1 cellular context compared by ENCODE assay signal in the genomic region with DNA sequence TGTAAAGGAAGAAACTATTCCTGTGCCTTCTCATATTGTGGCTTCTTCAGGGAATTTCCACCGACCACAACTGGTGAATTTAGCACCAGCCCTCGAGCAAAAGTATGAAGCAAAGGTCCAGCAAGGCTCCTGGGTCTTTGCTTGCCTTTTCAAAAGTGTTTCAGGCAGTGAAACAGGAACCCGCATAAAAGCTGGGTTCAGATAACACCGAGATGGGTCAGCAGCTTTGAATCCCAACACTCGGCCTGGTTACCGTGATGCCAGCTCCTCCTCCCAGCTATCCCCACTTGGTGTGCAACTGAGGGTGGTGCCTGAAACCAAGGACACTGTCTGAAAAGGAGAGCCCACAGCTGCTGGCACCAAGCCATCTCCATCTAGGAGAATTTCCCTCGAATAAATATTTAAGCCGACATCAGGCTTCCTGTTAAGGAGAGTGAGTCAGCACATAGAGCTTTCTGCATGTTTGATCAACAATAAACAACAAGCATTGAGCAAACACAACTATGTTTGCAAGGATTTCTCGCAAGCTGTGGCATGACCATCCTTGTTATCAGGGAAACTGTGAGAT.
A peak's percentile ranks its signal among the peaks of the same experiment; 100 is the strongest.
TF ChIP-seq lines count a peak whose summit lies in the region.

No MANE protein-coding gene starts in this region.

TF ChIP-seq in HepG2, 621 proteins besides CTCF, POLR2A, EP300 and RAD21 (continued from another document and continues in another):
- TF ChIP-seq, protein P1, sequence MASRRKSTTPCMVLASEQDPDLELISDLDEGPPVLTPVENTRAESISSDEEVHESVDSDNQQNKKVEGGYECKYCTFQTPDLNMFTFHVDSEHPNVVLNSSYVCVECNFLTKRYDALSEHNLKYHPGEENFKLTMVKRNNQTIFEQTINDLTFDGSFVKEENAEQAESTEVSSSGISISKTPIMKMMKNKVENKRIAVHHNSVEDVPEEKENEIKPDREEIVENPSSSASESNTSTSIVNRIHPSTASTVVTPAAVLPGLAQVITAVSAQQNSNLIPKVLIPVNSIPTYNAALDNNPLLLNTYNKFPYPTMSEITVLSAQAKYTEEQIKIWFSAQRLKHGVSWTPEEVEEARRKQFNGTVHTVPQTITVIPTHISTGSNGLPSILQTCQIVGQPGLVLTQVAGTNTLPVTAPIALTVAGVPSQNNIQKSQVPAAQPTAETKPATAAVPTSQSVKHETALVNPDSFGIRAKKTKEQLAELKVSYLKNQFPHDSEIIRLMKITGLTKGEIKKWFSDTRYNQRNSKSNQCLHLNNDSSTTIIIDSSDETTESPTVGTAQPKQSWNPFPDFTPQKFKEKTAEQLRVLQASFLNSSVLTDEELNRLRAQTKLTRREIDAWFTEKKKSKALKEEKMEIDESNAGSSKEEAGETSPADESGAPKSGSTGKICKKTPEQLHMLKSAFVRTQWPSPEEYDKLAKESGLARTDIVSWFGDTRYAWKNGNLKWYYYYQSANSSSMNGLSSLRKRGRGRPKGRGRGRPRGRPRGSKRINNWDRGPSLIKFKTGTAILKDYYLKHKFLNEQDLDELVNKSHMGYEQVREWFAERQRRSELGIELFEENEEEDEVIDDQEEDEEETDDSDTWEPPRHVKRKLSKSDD (CRISPR knock-in tag; IDR thresholded peaks at IDR 0.05; ENCODE audit: low read depth): no peak
- no peak for TF ChIP-seq ZNF615 (CRISPR knock-in tag; IDR thresholded peaks at IDR 0.05; ENCODE audit: borderline replicate concordance)
- TF ChIP-seq, protein P2, sequence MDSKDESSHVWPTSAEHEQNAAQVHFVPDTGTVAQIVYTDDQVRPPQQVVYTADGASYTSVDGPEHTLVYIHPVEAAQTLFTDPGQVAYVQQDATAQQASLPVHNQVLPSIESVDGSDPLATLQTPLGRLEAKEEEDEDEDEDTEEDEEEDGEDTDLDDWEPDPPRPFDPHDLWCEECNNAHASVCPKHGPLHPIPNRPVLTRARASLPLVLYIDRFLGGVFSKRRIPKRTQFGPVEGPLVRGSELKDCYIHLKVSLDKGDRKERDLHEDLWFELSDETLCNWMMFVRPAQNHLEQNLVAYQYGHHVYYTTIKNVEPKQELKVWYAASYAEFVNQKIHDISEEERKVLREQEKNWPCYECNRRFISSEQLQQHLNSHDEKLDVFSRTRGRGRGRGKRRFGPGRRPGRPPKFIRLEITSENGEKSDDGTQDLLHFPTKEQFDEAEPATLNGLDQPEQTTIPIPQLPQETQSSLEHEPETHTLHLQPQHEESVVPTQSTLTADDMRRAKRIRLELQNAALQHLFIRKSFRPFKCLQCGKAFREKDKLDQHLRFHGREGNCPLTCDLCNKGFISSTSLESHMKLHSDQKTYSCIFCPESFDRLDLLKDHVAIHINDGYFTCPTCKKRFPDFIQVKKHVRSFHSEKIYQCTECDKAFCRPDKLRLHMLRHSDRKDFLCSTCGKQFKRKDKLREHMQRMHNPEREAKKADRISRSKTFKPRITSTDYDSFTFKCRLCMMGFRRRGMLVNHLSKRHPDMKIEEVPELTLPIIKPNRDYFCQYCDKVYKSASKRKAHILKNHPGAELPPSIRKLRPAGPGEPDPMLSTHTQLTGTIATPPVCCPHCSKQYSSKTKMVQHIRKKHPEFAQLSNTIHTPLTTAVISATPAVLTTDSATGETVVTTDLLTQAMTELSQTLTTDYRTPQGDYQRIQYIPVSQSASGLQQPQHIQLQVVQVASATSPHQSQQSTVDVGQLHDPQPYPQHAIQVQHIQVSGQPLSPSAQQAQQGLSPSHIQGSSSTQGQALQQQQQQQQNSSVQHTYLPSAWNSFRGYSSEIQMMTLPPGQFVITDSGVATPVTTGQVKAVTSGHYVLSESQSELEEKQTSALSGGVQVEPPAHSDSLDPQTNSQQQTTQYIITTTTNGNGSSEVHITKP (CRISPR knock-in tag; IDR thresholded peaks at IDR 0.05; ENCODE audit: low read depth): peak; percentile 64; the same call in 1 of the 2 replicates
- TF ChIP-seq ZNF20 (CRISPR knock-in tag; IDR thresholded peaks at IDR 0.05): no peak
- TF ChIP-seq ZBTB3 (CRISPR knock-in tag; IDR thresholded peaks at IDR 0.05; ENCODE audit: borderline replicate concordance, low read depth): no peak
- no peak for TF ChIP-seq ZNF329 (CRISPR knock-in tag; IDR thresholded peaks at IDR 0.05; ENCODE audit: low read depth)
- TF ChIP-seq, protein P3, sequence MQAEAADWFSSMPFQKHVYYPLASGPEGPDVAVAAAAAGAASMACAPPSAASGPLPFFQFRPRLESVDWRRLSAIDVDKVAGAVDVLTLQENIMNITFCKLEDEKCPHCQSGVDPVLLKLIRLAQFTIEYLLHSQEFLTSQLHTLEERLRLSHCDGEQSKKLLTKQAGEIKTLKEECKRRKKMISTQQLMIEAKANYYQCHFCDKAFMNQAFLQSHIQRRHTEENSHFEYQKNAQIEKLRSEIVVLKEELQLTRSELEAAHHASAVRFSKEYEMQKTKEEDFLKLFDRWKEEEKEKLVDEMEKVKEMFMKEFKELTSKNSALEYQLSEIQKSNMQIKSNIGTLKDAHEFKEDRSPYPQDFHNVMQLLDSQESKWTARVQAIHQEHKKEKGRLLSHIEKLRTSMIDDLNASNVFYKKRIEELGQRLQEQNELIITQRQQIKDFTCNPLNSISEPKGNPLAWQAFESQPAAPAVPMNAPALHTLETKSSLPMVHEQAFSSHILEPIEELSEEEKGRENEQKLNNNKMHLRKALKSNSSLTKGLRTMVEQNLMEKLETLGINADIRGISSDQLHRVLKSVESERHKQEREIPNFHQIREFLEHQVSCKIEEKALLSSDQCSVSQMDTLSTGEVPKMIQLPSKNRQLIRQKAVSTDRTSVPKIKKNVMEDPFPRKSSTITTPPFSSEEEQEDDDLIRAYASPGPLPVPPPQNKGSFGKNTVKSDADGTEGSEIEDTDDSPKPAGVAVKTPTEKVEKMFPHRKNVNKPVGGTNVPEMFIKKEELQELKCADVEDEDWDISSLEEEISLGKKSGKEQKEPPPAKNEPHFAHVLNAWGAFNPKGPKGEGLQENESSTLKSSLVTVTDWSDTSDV (CRISPR knock-in tag; IDR thresholded peaks at IDR 0.05): no peak
- TF ChIP-seq, protein P4, sequence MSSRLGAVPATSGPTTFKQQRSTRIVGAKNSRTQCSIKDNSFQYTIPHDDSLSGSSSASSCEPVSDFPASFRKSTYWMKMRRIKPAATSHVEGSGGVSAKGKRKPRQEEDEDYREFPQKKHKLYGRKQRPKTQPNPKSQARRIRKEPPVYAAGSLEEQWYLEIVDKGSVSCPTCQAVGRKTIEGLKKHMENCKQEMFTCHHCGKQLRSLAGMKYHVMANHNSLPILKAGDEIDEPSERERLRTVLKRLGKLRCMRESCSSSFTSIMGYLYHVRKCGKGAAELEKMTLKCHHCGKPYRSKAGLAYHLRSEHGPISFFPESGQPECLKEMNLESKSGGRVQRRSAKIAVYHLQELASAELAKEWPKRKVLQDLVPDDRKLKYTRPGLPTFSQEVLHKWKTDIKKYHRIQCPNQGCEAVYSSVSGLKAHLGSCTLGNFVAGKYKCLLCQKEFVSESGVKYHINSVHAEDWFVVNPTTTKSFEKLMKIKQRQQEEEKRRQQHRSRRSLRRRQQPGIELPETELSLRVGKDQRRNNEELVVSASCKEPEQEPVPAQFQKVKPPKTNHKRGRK (CRISPR knock-in tag; IDR thresholded peaks at IDR 0.05): no peak
- TF ChIP-seq KDM3A (CRISPR knock-in tag; IDR thresholded peaks at IDR 0.05; ENCODE audit: low read depth): 0 out of 2 replicates have a peak, but pooled peaks have one; percentile 53
- no peak for TF ChIP-seq ZBTB1 (CRISPR knock-in tag; IDR thresholded peaks at IDR 0.05; ENCODE audit: borderline replicate concordance)
- no peak for TF ChIP-seq REL (CRISPR knock-in tag; conservative IDR thresholded peaks at IDR 0.05)
- no peak for TF ChIP-seq MAZ (IDR thresholded peaks at IDR 0.05; ENCODE audit: borderline replicate concordance, low read depth, low read length)
- TF ChIP-seq MAZ (CRISPR knock-in tag; IDR thresholded peaks at IDR 0.05; ENCODE audit: low read depth): 0 out of 2 replicates have a peak, but pooled peaks have one; percentile 36
- no peak for TF ChIP-seq NR1H2 (CRISPR knock-in tag; IDR thresholded peaks at IDR 0.05; ENCODE audit: borderline replicate concordance, low read depth)
- peak; percentile 38; the same call in 1 of the 2 replicates for TF ChIP-seq ZBTB7B (CRISPR knock-in tag; IDR thresholded peaks at IDR 0.05)
- no peak for TF ChIP-seq PRPF4 (IDR thresholded peaks at IDR 0.05; ENCODE audit: low read depth, low read length, poor library complexity, severe bottlenecking)
- no peak for TF ChIP-seq ZNF737 (CRISPR knock-in tag; IDR thresholded peaks at IDR 0.05; ENCODE audit: borderline replicate concordance)
- TF ChIP-seq, protein P5, sequence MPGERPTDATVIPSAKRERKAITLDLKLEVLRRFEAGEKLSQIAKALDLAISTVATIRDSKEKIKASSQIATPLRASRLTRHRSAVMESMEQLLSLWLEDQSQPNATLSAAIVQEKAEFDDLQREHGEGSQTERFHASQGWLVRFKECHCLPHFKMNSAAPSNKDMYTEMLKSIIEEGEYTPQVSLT (CRISPR knock-in tag; IDR thresholded peaks at IDR 0.05; ENCODE audit: borderline replicate concordance, low read depth): no peak
- no peak for TF ChIP-seq TGIF2 (CRISPR knock-in tag; IDR thresholded peaks at IDR 0.05)
- TF ChIP-seq TAF15 (IDR thresholded peaks at IDR 0.05; ENCODE audit: low read depth, low read length, poor library complexity, severe bottlenecking): no peak
- no peak for TF ChIP-seq HNF4G (IDR thresholded peaks at IDR 0.05; ENCODE audit: borderline replicate concordance, low read depth, low read length)
- 0 out of 2 replicates have a peak, but pooled peaks have one; percentile 20 for TF ChIP-seq HNF4G (CRISPR knock-in tag; IDR thresholded peaks at IDR 0.05; ENCODE audit: borderline replicate concordance, low read depth)
- TF ChIP-seq, protein P6, sequence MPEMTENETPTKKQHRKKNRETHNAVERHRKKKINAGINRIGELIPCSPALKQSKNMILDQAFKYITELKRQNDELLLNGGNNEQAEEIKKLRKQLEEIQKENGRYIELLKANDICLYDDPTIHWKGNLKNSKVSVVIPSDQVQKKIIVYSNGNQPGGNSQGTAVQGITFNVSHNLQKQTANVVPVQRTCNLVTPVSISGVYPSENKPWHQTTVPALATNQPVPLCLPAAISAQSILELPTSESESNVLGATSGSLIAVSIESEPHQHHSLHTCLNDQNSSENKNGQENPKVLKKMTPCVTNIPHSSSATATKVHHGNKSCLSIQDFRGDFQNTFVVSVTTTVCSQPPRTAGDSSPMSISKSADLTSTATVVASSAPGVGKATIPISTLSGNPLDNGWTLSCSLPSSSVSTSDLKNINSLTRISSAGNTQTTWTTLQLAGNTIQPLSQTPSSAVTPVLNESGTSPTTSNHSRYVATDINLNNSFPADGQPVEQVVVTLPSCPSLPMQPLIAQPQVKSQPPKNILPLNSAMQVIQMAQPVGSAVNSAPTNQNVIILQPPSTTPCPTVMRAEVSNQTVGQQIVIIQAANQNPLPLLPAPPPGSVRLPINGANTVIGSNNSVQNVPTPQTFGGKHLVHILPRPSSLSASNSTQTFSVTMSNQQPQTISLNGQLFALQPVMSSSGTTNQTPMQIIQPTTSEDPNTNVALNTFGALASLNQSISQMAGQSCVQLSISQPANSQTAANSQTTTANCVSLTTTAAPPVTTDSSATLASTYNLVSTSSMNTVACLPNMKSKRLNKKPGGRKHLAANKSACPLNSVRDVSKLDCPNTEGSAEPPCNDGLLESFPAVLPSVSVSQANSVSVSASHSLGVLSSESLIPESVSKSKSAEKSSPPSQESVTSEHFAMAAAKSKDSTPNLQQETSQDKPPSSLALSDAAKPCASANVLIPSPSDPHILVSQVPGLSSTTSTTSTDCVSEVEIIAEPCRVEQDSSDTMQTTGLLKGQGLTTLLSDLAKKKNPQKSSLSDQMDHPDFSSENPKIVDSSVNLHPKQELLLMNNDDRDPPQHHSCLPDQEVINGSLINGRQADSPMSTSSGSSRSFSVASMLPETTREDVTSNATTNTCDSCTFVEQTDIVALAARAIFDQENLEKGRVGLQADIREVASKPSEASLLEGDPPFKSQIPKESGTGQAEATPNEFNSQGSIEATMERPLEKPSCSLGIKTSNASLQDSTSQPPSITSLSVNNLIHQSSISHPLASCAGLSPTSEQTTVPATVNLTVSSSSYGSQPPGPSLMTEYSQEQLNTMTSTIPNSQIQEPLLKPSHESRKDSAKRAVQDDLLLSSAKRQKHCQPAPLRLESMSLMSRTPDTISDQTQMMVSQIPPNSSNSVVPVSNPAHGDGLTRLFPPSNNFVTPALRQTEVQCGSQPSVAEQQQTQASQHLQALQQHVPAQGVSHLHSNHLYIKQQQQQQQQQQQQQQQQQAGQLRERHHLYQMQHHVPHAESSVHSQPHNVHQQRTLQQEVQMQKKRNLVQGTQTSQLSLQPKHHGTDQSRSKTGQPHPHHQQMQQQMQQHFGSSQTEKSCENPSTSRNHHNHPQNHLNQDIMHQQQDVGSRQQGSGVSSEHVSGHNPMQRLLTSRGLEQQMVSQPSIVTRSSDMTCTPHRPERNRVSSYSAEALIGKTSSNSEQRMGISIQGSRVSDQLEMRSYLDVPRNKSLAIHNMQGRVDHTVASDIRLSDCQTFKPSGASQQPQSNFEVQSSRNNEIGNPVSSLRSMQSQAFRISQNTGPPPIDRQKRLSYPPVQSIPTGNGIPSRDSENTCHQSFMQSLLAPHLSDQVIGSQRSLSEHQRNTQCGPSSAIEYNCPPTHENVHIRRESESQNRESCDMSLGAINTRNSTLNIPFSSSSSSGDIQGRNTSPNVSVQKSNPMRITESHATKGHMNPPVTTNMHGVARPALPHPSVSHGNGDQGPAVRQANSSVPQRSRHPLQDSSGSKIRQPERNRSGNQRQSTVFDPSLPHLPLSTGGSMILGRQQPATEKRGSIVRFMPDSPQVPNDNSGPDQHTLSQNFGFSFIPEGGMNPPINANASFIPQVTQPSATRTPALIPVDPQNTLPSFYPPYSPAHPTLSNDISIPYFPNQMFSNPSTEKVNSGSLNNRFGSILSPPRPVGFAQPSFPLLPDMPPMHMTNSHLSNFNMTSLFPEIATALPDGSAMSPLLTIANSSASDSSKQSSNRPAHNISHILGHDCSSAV (CRISPR knock-in tag; IDR thresholded peaks at IDR 0.05; ENCODE audit: borderline replicate concordance): no peak
- no peak for TF ChIP-seq ZNF253 (CRISPR knock-in tag; IDR thresholded peaks at IDR 0.05; ENCODE audit: borderline replicate concordance)
- no peak for TF ChIP-seq RAD51 (IDR thresholded peaks at IDR 0.05; ENCODE audit: borderline replicate concordance)
- peak; percentile 43; the same call in 1 of the 2 replicates for TF ChIP-seq HDAC1 (CRISPR knock-in tag; IDR thresholded peaks at IDR 0.05)
- TF ChIP-seq, protein P7, sequence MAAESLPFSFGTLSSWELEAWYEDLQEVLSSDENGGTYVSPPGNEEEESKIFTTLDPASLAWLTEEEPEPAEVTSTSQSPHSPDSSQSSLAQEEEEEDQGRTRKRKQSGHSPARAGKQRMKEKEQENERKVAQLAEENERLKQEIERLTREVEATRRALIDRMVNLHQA (CRISPR knock-in tag; IDR thresholded peaks at IDR 0.05): no peak
- TF ChIP-seq MEIS2 (CRISPR knock-in tag; IDR thresholded peaks at IDR 0.05): 0 out of 2 replicates have a peak, but pooled peaks have one; percentile 19
- TF ChIP-seq ZSCAN25 (CRISPR knock-in tag; IDR thresholded peaks at IDR 0.05): no peak
- TF ChIP-seq ZSCAN9 (CRISPR knock-in tag; IDR thresholded peaks at IDR 0.05; ENCODE audit: borderline replicate concordance): 0 out of 2 replicates have a peak, but pooled peaks have one; percentile 44
- no peak for TF ChIP-seq DMAP1 (CRISPR knock-in tag; IDR thresholded peaks at IDR 0.05)
- TF ChIP-seq IKZF1 (IDR thresholded peaks at IDR 0.05): no peak
- TF ChIP-seq EED (CRISPR knock-in tag; IDR thresholded peaks at IDR 0.05): no peak
- no peak for TF ChIP-seq ZNF292 (CRISPR knock-in tag; IDR thresholded peaks at IDR 0.05; ENCODE audit: borderline replicate concordance, low read depth)
- TF ChIP-seq, protein P8, sequence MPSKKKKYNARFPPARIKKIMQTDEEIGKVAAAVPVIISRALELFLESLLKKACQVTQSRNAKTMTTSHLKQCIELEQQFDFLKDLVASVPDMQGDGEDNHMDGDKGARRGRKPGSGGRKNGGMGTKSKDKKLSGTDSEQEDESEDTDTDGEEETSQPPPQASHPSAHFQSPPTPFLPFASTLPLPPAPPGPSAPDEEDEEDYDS (CRISPR knock-in tag; IDR thresholded peaks at IDR 0.05): peak; percentile 25; the same call in 1 of the 2 replicates
- TF ChIP-seq CBFB (CRISPR knock-in tag; IDR thresholded peaks at IDR 0.05): no peak
- 0 out of 2 replicates have a peak, but pooled peaks have one; percentile 36 for TF ChIP-seq FIP1L1 (IDR thresholded peaks at IDR 0.05; ENCODE audit: borderline replicate concordance, insufficient read depth, low read depth, low read length)
